18 cellular contexts compared by ENCODE assay signal in the genomic region with DNA sequence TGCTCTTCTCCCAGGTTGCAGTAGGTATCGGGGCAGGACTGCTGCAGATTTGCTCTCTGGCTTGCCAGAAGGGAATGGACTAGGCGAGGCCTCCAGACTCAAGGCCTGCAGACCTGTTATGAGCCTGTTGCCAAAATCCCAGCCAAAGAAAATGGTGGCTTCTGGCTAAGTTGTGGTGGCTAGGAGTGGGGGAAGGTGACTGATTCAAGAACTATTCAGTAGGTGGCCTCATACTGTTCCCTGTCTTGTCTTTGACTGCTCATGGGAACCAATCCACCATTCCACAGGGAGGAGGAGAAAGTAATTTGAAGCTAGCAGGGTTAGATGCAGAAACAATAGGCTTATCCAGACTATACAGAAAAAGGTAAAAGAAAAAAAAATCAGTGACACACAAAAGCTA.
"Had no signal": no experiment of that assay in that cellular context is flagged by ENCODE, and none has a peak within 500 bp of the region (broad histone marks: within the 10 kb centered on the region; RNA-seq: fewer than 3 reads in every experiment).

No MANE protein-coding gene starts in this region.

- DNase-seq: activated CD4-positive, alpha-beta T cell treated with anti-CD3 and anti-CD28 coated beads for 1 hour; activated CD4-positive, alpha-beta T cell treated with anti-CD3 and anti-CD28 coated beads, Interleukin-2, amount 50 U/mL, for 48 hours; activated CD8-positive, alpha-beta memory T cell treated with anti-CD3 and anti-CD28 coated beads, Interleukin-2, amount 10 ng/mL, durations not matched to agents 7 days and 5 days; activated effector memory CD4-positive, alpha-beta T cell treated with anti-CD3 and anti-CD28 coated beads, Interleukin-2, amount 50 U/mL, for 16 hours; activated T-cell treated with anti-CD3 and anti-CD28 coated beads, Interleukin-2, amount 50 U/mL, for 4 hours; foreskin keratinocyte; heart left ventricle; islet precursor cell; left lung; stimulated activated CD4-positive, alpha-beta T cell treated with anti-CD3 and anti-CD28 coated beads, Interleukin-15, amount 100 ng/mL, for 24 hours; stimulated activated CD4-positive, alpha-beta T cell treated with anti-CD3 and anti-CD28 coated beads, Interleukin-4, amount 100 ng/mL, for 24 hours; stimulated activated naive CD8-positive, alpha-beta T cell treated with anti-CD3 and anti-CD28 coated beads, Interleukin-15, amount 100 ng/mL, for 72 hours; testis had no signal

- H3K27me3 Mint-ChIP-seq: activated CD8-positive, alpha-beta memory T cell treated with anti-CD3 and anti-CD28 coated beads, Interleukin-2, amount 10 ng/mL, durations not matched to agents 7 days and 5 days; activated naive CD8-positive, alpha-beta T cell had no signal

- H3K9ac ChIP-seq: parathyroid adenoma had no signal

- ATAC-seq: activated CD8-positive, alpha-beta memory T cell treated with anti-CD3 and anti-CD28 coated beads, Interleukin-2, amount 10 ng/mL, durations not matched to agents 7 days and 5 days; activated T-cell treated with anti-CD3 and anti-CD28 coated beads, Interleukin-2, amount 50 U/mL, for 4 hours; foreskin keratinocyte; heart left ventricle; left lung had no signal

- H3K9me3 Mint-ChIP-seq: activated T-cell treated with anti-CD3 and anti-CD28 coated beads, Interleukin-2, amount 50 U/mL, for 4 hours; memory B cell; stimulated activated naive CD8-positive, alpha-beta T cell treated with anti-CD3 and anti-CD28 coated beads, Interleukin-15, amount 100 ng/mL, for 72 hours; T-helper 2 cell treated with Interferon-gamma antibody and Interleukin-4, amounts not matched to agents 5 μg/mL and 100 μg/mL, for 36 hours had no signal

- H3K4me1 Mint-ChIP-seq: activated CD8-positive, alpha-beta memory T cell treated with anti-CD3 and anti-CD28 coated beads, Interleukin-2, amount 10 ng/mL, durations not matched to agents 7 days and 5 days had no signal

- H3K27ac Mint-ChIP-seq: activated CD8-positive, alpha-beta memory T cell treated with anti-CD3 and anti-CD28 coated beads, Interleukin-2, amount 10 ng/mL, durations not matched to agents 7 days and 5 days; activated naive CD8-positive, alpha-beta T cell; T-helper 2 cell treated with Interferon-gamma antibody and Interleukin-4, amounts not matched to agents 5 μg/mL and 100 μg/mL, for 36 hours had no signal

- H3K27ac ChIP-seq: esophagus muscularis mucosa, foreskin keratinocyte, heart left ventricle, left lung, parathyroid adenoma, testis had no signal

- H3K4me3 Mint-ChIP-seq: activated CD8-positive, alpha-beta memory T cell treated with anti-CD3 and anti-CD28 coated beads, Interleukin-2, amount 10 ng/mL, durations not matched to agents 7 days and 5 days; activated naive CD8-positive, alpha-beta T cell; activated T-cell treated with anti-CD3 and anti-CD28 coated beads, Interleukin-2, amount 50 U/mL, for 4 hours; stimulated activated naive CD8-positive, alpha-beta T cell treated with anti-CD3 and anti-CD28 coated beads, Interleukin-15, amount 100 ng/mL, for 72 hours; T-helper 2 cell treated with Interferon-gamma antibody and Interleukin-4, amounts not matched to agents 5 μg/mL and 100 μg/mL, for 36 hours had no signal

- H3K9me3 ChIP-seq: esophagus muscularis mucosa, left lung, testis had no signal

- H3K4me3 ChIP-seq: esophagus muscularis mucosa, heart left ventricle, left lung, testis had no signal

- H3K36me3 ChIP-seq: esophagus muscularis mucosa, heart left ventricle, left lung had no signal

- H3K36me3 Mint-ChIP-seq: activated CD8-positive, alpha-beta memory T cell treated with anti-CD3 and anti-CD28 coated beads, Interleukin-2, amount 10 ng/mL, durations not matched to agents 7 days and 5 days; activated naive CD8-positive, alpha-beta T cell; memory B cell had no signal

- H3K4me1 ChIP-seq: foreskin keratinocyte, left lung, testis had no signal

- H3K27me3 ChIP-seq: esophagus muscularis mucosa, heart left ventricle, left lung, testis had no signal
